8 cellular contexts compared by ENCODE assay signal in genomic region chr7:100099452-100099851, GRCh38. TPM values are rescaled to one million over a fixed set of nuclear protein-coding genes. Genes with fewer than 3 reads are reported as not detected.
DNase-seq lines count a peak whose midpoint lies in the region; ATAC-seq and TF ChIP-seq lines count a peak whose summit lies in the region.

No MANE protein-coding gene starts in this region.

- H3K36me3 ChIP-seq in A673 (ENCODE audit: insufficient read depth, low read length, poor library complexity, severe bottlenecking) (peaks cover 62% of the 10 kb centered on the region), HUES48 (ENCODE audit: control insufficient read depth, insufficient read depth, low read length) (peaks cover 67% of the 10 kb centered on the region), brain microvascular endothelial cell (replicated peaks) (peaks cover 51% of the 10 kb centered on the region), mucosa of stomach (ENCODE audit: control insufficient read depth, insufficient read depth, low read length) (peaks cover 13% of the 10 kb centered on the region), gastroesophageal sphincter (peaks cover 0 to 71% of the 10 kb centered on the region in 2 donors)

- H3K9ac ChIP-seq in HUES48 (ENCODE audit: low read depth, low read length) (peak overlapping the region; percentile 100), mucosa of stomach (ENCODE audit: low read length) (peak overlapping the region; percentile 74)

- H3K9me3 ChIP-seq in A673 (ENCODE audit: low read depth, low read length, poor library complexity, severe bottlenecking) (no peaks in the 10 kb centered on the region), HUES48 (ENCODE audit: control insufficient read depth, insufficient read depth, low read length) (no peaks in the 10 kb centered on the region), mucosa of stomach (ENCODE audit: control insufficient read depth, low read length) (no peaks in the 10 kb centered on the region), gastroesophageal sphincter (no peaks in the 10 kb centered on the region)

- no TSS peak for BruUV-seq in A673 (replicated peaks; lab: Mats Ljungman, UMichigan)

- DNase-seq in A673 (ENCODE audit: low spot score) (no peak), brain microvascular endothelial cell (no peak), A172 (ENCODE audit: low spot score) (no peak), NCI-H1436 (lab: John Stamatoyannopoulos, UW) (no peak), mucosa of gallbladder (ENCODE audit: low spot score) (no peak)

- in situ Hi-C loops in brain microvascular endothelial cell (cut with HindIII; ENCODE audit: low pct_ligation_motif_present, low sequenced_read_pairs) = loop anchor here (25.0 kb wide), 1 partner anchor 112 kb away; the partner anchor contains the start of gene AZGP1

- H3K27ac ChIP-seq in A673 (ENCODE audit: low read depth, low read length, poor library complexity, severe bottlenecking) = peak overlapping the region; percentile 99
- H3K27ac ChIP-seq in HUES48 (ENCODE audit: low read depth, low read length) = peak overlapping the region; percentile 100
- peak overlapping the region; percentile 93 for H3K27ac ChIP-seq in brain microvascular endothelial cell
- H3K27ac ChIP-seq in gastroesophageal sphincter = peak overlapping the region in 2 of 4 donors; percentile 88 to 93

- CTCF ChIA-PET in A673 (lab: Charles Lee) = no interaction called here

- ATAC-seq in gastroesophageal sphincter = no peak

- no peak for TF ChIP-seq POLR2A in gastroesophageal sphincter (IDR thresholded peaks at IDR 0.05)

- H3K27me3 ChIP-seq in A673 (replicated peaks; ENCODE audit: insufficient read depth, low read depth, low read length, poor library complexity) = no peaks in the 10 kb centered on the region
- H3K27me3 ChIP-seq in HUES48 (ENCODE audit: control insufficient read depth, insufficient read depth, low read length) = no peaks in the 10 kb centered on the region
- H3K27me3 ChIP-seq in brain microvascular endothelial cell (replicated peaks) = no peaks in the 10 kb centered on the region
- H3K27me3 ChIP-seq in mucosa of stomach (ENCODE audit: control insufficient read depth, insufficient read depth, low read length) = no peaks in the 10 kb centered on the region
- no peaks in the 10 kb centered on the region for H3K27me3 ChIP-seq in gastroesophageal sphincter

- TF ChIP-seq EP300 in gastroesophageal sphincter (IDR thresholded peaks at IDR 0.05) = no peak

- H3K4me3 ChIP-seq in A673 (ENCODE audit: low read depth, low read length, poor library complexity, severe bottlenecking) (peak overlapping the region; percentile 71), HUES48 (ENCODE audit: low read depth, low read length) (peak overlapping the region; percentile 96), brain microvascular endothelial cell (ENCODE audit: low read depth, low read length) (peak overlapping the region; percentile 81), mucosa of stomach (ENCODE audit: low read length) (peak overlapping the region; percentile 97), gastroesophageal sphincter (peak overlapping the region in 1 of 2 donors; percentile 64)

- H3K4me1 ChIP-seq in A673 (ENCODE audit: insufficient read depth, low read length, poor library complexity, severe bottlenecking) (peaks cover 29% of the 10 kb centered on the region), HUES48 (ENCODE audit: control insufficient read depth, insufficient read depth, low read length) (peaks cover 10% of the 10 kb centered on the region; the same call in 1 of the 2 replicates), mucosa of stomach (ENCODE audit: control insufficient read depth, insufficient read depth, low read length) (peaks cover 28% of the 10 kb centered on the region), gastroesophageal sphincter (peaks cover 0 to 41% (median 13%) of the 10 kb centered on the region in 3 donors)

- POLR2A ChIA-PET in A673 (lab: Charles Lee; ENCODE audit: low non-redundant PET) = no interaction called here

- intact Hi-C loops in A673 (cut with micrococcal nuclease; ENCODE audit: unreplicated experiment) = no loop called here

- 64 to 67% methylated on average over 1 to 4 of the region's 12 CpGs for WGBS in gastroesophageal sphincter (ENCODE audit: low coverage in 1 of 2), 2 donors

- TF ChIP-seq CTCF in A673 (conservative IDR thresholded peaks at IDR 0.05; ENCODE audit: low read depth, low read length) = no peak
- TF ChIP-seq CTCF in brain microvascular endothelial cell (IDR thresholded peaks at IDR 0.05; ENCODE audit: low read depth, low read length, missing control alignments) = no peak
- no peak for TF ChIP-seq CTCF in gastroesophageal sphincter (IDR thresholded peaks at IDR 0.05)

RNA-seq across cellular contexts. Expression of gene MCM7, which starts 1.7 kb away (rescaled TPM):
- total RNA-seq in A673 (2021) (399 and 418 TPM in 2 replicates), gastroesophageal sphincter (10 to 100 TPM; 30.7 to 52.0 (median 45.1) TPM), mucosa of gallbladder (58.2 TPM)
- total RNA-seq in A172 (2014; rRNA removed; shearing (Covaris generic)) = 215 and 227 TPM in 2 replicates

RNA-seq across cellular contexts. Expression of gene AP4M1, which starts 2.0 kb away (rescaled TPM):
- total RNA-seq in A673 (2021) (24.0 and 25.1 TPM in 2 replicates), gastroesophageal sphincter (10 to 100 TPM; 21.8 to 29.3 (median 24.7) TPM), mucosa of gallbladder (34.1 TPM)
- 28.6 and 66.9 TPM in 2 replicates for total RNA-seq in A172 (2014; rRNA removed; shearing (Covaris generic))

RNA-seq across cellular contexts. Expression of gene COPS6, which starts 10.7 kb away (rescaled TPM):
- total RNA-seq in A673 (2021) = 155 and 166 TPM in 2 replicates
- total RNA-seq in A172 (2014; rRNA removed; shearing (Covaris generic)) = 70.3 and 74.6 TPM in 2 replicates
- 10 to 100 TPM; 40.7 to 83.6 (median 62.9) TPM for total RNA-seq in gastroesophageal sphincter
- total RNA-seq in mucosa of gallbladder = 113 TPM

RNA-seq across cellular contexts. Expression of gene ZNF3, which starts 17.9 kb away (rescaled TPM):
- 50.2 and 50.8 TPM in 2 replicates for total RNA-seq in A673 (2021)
- 23.0 and 26.2 TPM in 2 replicates for total RNA-seq in A172 (2014; rRNA removed; shearing (Covaris generic))
- total RNA-seq in gastroesophageal sphincter = 10 to 100 TPM; 18.9 to 30.2 (median 20.6) TPM
- 30.4 TPM for total RNA-seq in mucosa of gallbladder

RNA-seq across cellular contexts. Expression of gene TAF6, which starts 19.7 kb away (rescaled TPM):
- total RNA-seq in A673 (2021) (97.3 and 98.8 TPM in 2 replicates), gastroesophageal sphincter (100 to 1,000 TPM in 1 of 4 donors, 10 to 100 TPM in 3; 36.3 to 107 (median 68.7) TPM), mucosa of gallbladder (65.3 TPM)
- 56.2 and 57.3 TPM in 2 replicates for total RNA-seq in A172 (2014; rRNA removed; shearing (Covaris generic))
